9 cellular contexts compared by ENCODE assay signal in genomic region chr11:315051-315481, GRCh38. TPM values are rescaled to one million over a fixed set of nuclear protein-coding genes. Genes with fewer than 3 reads are reported as not detected.
A peak's percentile ranks its signal among the peaks of the same experiment; 100 is the strongest.
DNase-seq lines count a peak whose midpoint lies in the region; ATAC-seq, FAIRE-seq and TF ChIP-seq lines count a peak whose summit lies in the region.
"Had no signal": no experiment of that assay in that cellular context is flagged by ENCODE, and none has a peak within 500 bp of the region (broad histone marks: within the 10 kb centered on the region; RNA-seq: fewer than 3 reads in every experiment).

No MANE protein-coding gene starts in this region.

- H3K27ac ChIP-seq in DND-41 (ENCODE audit: low read length) (peak overlapping the region; percentile 83), heart left ventricle (peak overlapping the region; percentile 85 to 98 (median 92)), pancreas (no peak overlapping the region)
- H3K27ac ChIP-seq: epithelial cell of prostate had no signal

- peak; percentile 47 for DNase-seq in DND-41
- DNase-seq in WTC11 (ENCODE audit: low spot score), result no peak
- peak in 1 of 5 donors; percentile 8 for DNase-seq in heart left ventricle
- peak in 2 of 6 donors; percentile 18 to 24 for DNase-seq in pancreas
- no peak for DNase-seq in amygdala (lab: John Stamatoyannopoulos, UW)
- no peak for DNase-seq in glomerular visceral epithelial cell (ENCODE audit: extremely low spot score)

- H3K27ac Mint-ChIP-seq in WTC11, result no peak overlapping the region

- H3K27me3 Mint-ChIP-seq in WTC11 (ENCODE audit: low read depth), result no peaks in the 10 kb centered on the region

- peaks cover 25% of the 10 kb centered on the region for H3K36me3 ChIP-seq in DND-41 (ENCODE audit: insufficient read depth, low read length)
- peaks cover 0 to 20% (median 0%) of the 10 kb centered on the region in 9 donors for H3K36me3 ChIP-seq in heart left ventricle
- H3K36me3 ChIP-seq in pancreas, result no peaks in the 10 kb centered on the region

- no peaks in the 10 kb centered on the region for H3K27me3 ChIP-seq in DND-41 (ENCODE audit: insufficient read depth, low read length, poor library complexity)
- H3K27me3 ChIP-seq in heart left ventricle, result peaks cover 0 to 22% (median 7%) of the 10 kb centered on the region in 9 donors
- H3K27me3 ChIP-seq in pancreas, result no peaks in the 10 kb centered on the region

- H2AFZ ChIP-seq in DND-41 (ENCODE audit: low read depth, low read length), result no peak overlapping the region

- H3K4me1 ChIP-seq in DND-41 (ENCODE audit: insufficient read depth, low read length) (peaks cover 65% of the 10 kb centered on the region), heart left ventricle (peaks cover 4 to 44% (median 23%) of the 10 kb centered on the region in 12 donors), pancreas (peaks cover 0 to 3% (median 0%) of the 10 kb centered on the region in 3 donors)

- FAIRE-seq in pancreas (lab: Jason Lieb, UNC), result no peak

- H3K4me3 ChIP-seq in DND-41 (ENCODE audit: low read depth in 1 of 2, low read length in 2 of 2) (peak overlapping the region; percentile 44 to 64), heart left ventricle (peak overlapping the region; percentile 28 to 89 (median 72)), pancreas (peak overlapping the region in 3 of 4 donors; percentile 14 to 41 (median 18))

- H3K9me3 ChIP-seq in DND-41 (ENCODE audit: insufficient read depth, low read length, severe bottlenecking) (no peaks in the 10 kb centered on the region), heart left ventricle (no peaks in the 10 kb centered on the region), pancreas (no peaks in the 10 kb centered on the region)

- intact Hi-C loops in heart left ventricle (cut with DNase I), result loop anchor here in 1 of 10 donors (5.0 kb wide), 1 partner anchor 37 kb away; no protein-coding TSS in a partner anchor
- intact Hi-C loops in pancreas (cut with DNase I), result no loop called here

- WGBS in heart left ventricle, 4 donors, result 32 to 50% (median 45%) methylated on average over 7 to 9 of the region's 9 CpGs
- 80 to 81% methylated on average over 9 of the region's 9 CpGs for WGBS in pancreas, 2 donors

- H3K4me2 ChIP-seq in DND-41 (ENCODE audit: insufficient read depth, low read length), result peak overlapping the region; percentile 88

- ATAC-seq in DND-41 (ENCODE audit: insufficient read depth, low read depth) (peak; percentile 1; the same call in 1 of the 3 replicates), WTC11 (no peak), heart left ventricle (no peak), pancreas (no peak), HG03135 (IDR thresholded peaks at IDR 0.05; ENCODE audit: unreplicated experiment) (no peak), HG03457 (IDR thresholded peaks at IDR 0.05; ENCODE audit: unreplicated experiment) (no peak)

- H3K9ac ChIP-seq in DND-41 (ENCODE audit: low read depth, low read length), result peak overlapping the region; percentile 72

- TF ChIP-seq POLR2A in heart left ventricle (IDR thresholded peaks at IDR 0.05), result no peak

- CTCF ChIA-PET in WTC11 (lab: Charles Lee), result interaction anchor here (1.4 to 3.6 kb wide), 3 partner anchors 9 to 65 kb away, joined by 3 to 34 read pairs (median 8); no protein-coding TSS in a partner anchor

- TF ChIP-seq CTCF in DND-41 (IDR thresholded peaks at IDR 0.05; ENCODE audit: borderline replicate concordance, extremely low read depth, low read length, poor library complexity, severe bottlenecking), result no peak
- no peak for TF ChIP-seq CTCF in WTC11 (IDR thresholded peaks at IDR 0.05)
- TF ChIP-seq CTCF in heart left ventricle (IDR thresholded peaks at IDR 0.05), result no peak
- no peak for TF ChIP-seq CTCF in pancreas (IDR thresholded peaks at IDR 0.05)

- peaks cover 43% of the 10 kb centered on the region for H3K4me1 Mint-ChIP-seq in WTC11

- no peaks in the 10 kb centered on the region for H3K9me3 Mint-ChIP-seq in WTC11

- peaks cover 19% of the 10 kb centered on the region for H4K20me1 ChIP-seq in DND-41 (ENCODE audit: insufficient read depth, low read length)

- peaks cover 11% of the 10 kb centered on the region for H3K36me3 Mint-ChIP-seq in WTC11

- H3K4me3 Mint-ChIP-seq in WTC11, result peak overlapping the region; percentile 97

- POLR2A ChIA-PET in WTC11 (lab: Charles Lee), result interaction anchor here (0.9 to 1.8 kb wide), 3 partner anchors 25 to 47 kb away, joined by 3 to 9 read pairs (median 5); no protein-coding TSS in a partner anchor

- peaks cover 47% of the 10 kb centered on the region for H3K79me2 ChIP-seq in DND-41 (ENCODE audit: insufficient read depth, low read length)

TF ChIP-seq in WTC11, 78 proteins besides CTCF, POLR2A, EP300 and RAD21:
- TF ChIP-seq JUN (CRISPR knock-in tag; IDR thresholded peaks at IDR 0.05) (0 out of 2 replicates have a peak, but pooled peaks have one; percentile 15), MAX (CRISPR knock-in tag; IDR thresholded peaks at IDR 0.05) (peak; percentile 19; the same call in 1 of the 2 replicates), HMGA2 (CRISPR knock-in tag; IDR thresholded peaks at IDR 0.05) (no peak), SMAD3 (CRISPR knock-in tag; IDR thresholded peaks at IDR 0.05; ENCODE audit: borderline replicate concordance) (no peak)

RNA-seq across cellular contexts. Expression of gene IFITM1, which starts 1.2 kb away (rescaled TPM):
- total RNA-seq in WTC11 (2021), result 544 to 679 TPM (median 640 TPM) in 3 replicates
- total RNA-seq in heart left ventricle, result 100 to 1,000 TPM in 6 of 9 donors, 10 to 100 TPM in 3; 61.3 to 277 (median 127) TPM
- 100 to 1,000 TPM; 158 to 278 TPM for polyA plus RNA-seq in heart left ventricle
- 10 to 100 TPM in 5 of 6 donors, 1 to 10 TPM in 1; 10.0 to 45.2 (median 18.9) TPM for total RNA-seq in pancreas
- 10 to 100 TPM; 40.7 to 54.5 TPM for polyA plus RNA-seq in pancreas

RNA-seq across cellular contexts. Expression of gene IFITM3, which starts 5.6 kb away (rescaled TPM):
- 381 to 503 TPM (median 481 TPM) in 3 replicates for total RNA-seq in WTC11 (2021)
- total RNA-seq in heart left ventricle, result 100 to 1,000 TPM; 144 to 781 (median 214) TPM
- 100 to 1,000 TPM; 501 to 873 TPM for polyA plus RNA-seq in heart left ventricle
- 100 to 1,000 TPM in 4 of 6 donors, 10 to 100 TPM in 2; 86.4 to 292 (median 135) TPM for total RNA-seq in pancreas
- 100 to 1,000 TPM; 300 to 429 TPM for polyA plus RNA-seq in pancreas

RNA-seq across cellular contexts. Expression of gene IFITM2, which starts 7.5 kb away (rescaled TPM):
- total RNA-seq in WTC11 (2021), result 436 to 616 TPM (median 577 TPM) in 3 replicates
- total RNA-seq in heart left ventricle, result 100 to 1,000 TPM; 116 to 412 (median 149) TPM
- 100 to 1,000 TPM; 270 to 501 TPM for polyA plus RNA-seq in heart left ventricle
- total RNA-seq in pancreas, result 100 to 1,000 TPM in 2 of 6 donors, 10 to 100 TPM in 4; 32.1 to 120 (median 63.6) TPM
- polyA plus RNA-seq in pancreas, result 100 to 1,000 TPM; 169 to 182 TPM

RNA-seq across cellular contexts. Expression of gene IFITM5, which starts 15.7 kb away (rescaled TPM):
- total RNA-seq in WTC11 (2021) (not detected in 3 replicates), heart left ventricle (not detected), pancreas (not detected)
- polyA plus RNA-seq in heart left ventricle (not detected), pancreas (1 to 10 TPM in 1 of 2 donors, under 1 TPM in 1; 0.56 to 1.2 TPM)

RNA-seq across cellular contexts. Expression of gene PGGHG, which starts 26.1 kb away (rescaled TPM):
- 74.9 to 111 TPM (median 106 TPM) in 3 replicates for total RNA-seq in WTC11 (2021)
- 10 to 100 TPM in 2 of 9 donors, 1 to 10 TPM in 7; 4.5 to 11.1 (median 6.2) TPM for total RNA-seq in heart left ventricle
- polyA plus RNA-seq in heart left ventricle, result 10 to 100 TPM in 1 of 2 donors, 1 to 10 TPM in 1; 9.4 to 15.7 TPM
- total RNA-seq in pancreas, result 100 to 1,000 TPM in 4 of 6 donors, 10 to 100 TPM in 1, 1 to 10 TPM in 1; 8.9 to 534 (median 198) TPM
- 1,000 to 10,000 TPM; 1,516 to 4,700 TPM for polyA plus RNA-seq in pancreas

Comparison
In these comparisons a context has a peak if more than half of its experiments do, and no peak if none do; other contexts are left out.
1. H3K27ac ChIP-seq: peak in DND-41 (single experiment) and heart left ventricle (12 of 12); none in pancreas (0 of 4).
2. H3K4me3 ChIP-seq: peak in every context shown above with its lines; median percentile 72 in heart left ventricle; 54 in DND-41; 18 in pancreas.